ENCODE assay signal across 2 cellular contexts in the genomic region with DNA sequence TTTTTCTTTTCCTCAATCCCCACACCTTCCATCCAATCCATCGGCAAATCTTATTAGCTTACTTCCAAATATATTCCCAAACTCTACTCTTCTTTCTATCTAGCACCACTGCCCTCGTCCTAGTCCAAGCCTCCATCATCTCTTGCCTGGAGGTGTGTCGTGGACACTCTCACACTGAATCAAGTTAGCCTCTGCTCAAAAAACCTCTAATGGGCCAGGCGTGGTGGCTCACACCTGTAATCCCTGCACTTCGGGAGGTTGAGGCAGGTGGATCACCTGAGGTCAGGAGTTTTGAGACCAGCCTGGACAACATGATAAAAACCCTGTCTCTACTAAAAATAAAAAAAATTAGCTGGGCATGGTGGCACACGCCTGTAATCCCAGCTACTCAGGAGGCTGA.
"Had no signal": no experiment of that assay in that cellular context is flagged by ENCODE, and none has a peak within 500 bp of the region (broad histone marks: within the 10 kb centered on the region; RNA-seq: fewer than 3 reads in every experiment).

No MANE protein-coding gene starts in this region.

- H3K4me3 ChIP-seq: GM12878 had no signal

- DNase-seq: GDM1 had no signal

- ATAC-seq: GM12878 had no signal
